9 cellular contexts compared by ENCODE assay signal in genomic region chr19:7605490-7606222, GRCh38. TPM values are rescaled to one million over a fixed set of nuclear protein-coding genes. Genes with fewer than 3 reads are reported as not detected.
DNase-seq lines count a peak whose midpoint lies in the region; ATAC-seq and TF ChIP-seq lines count a peak whose summit lies in the region.
"Had no signal": no experiment of that assay in that cellular context is flagged by ENCODE, and none has a peak within 500 bp of the region (broad histone marks: within the 10 kb centered on the region; RNA-seq: fewer than 3 reads in every experiment).

No MANE protein-coding gene starts in this region.

- DNase-seq in DMS53 (lab: John Stamatoyannopoulos, UW) = peak; percentile 65
- no peak for DNase-seq in DMS53 treated with DMSO at 0.1 percent for 48 hours (lab: John Stamatoyannopoulos, UW; ENCODE audit: unreplicated experiment)
- peak; percentile 82 for DNase-seq in NB4 (ENCODE audit: low read depth)
- DNase-seq in activated T-cell treated with anti-CD3 and anti-CD28 coated beads, Interleukin-2, amount 50 U/mL, for 4 hours = no peak
- no peak for DNase-seq in naive thymus-derived CD4-positive, alpha-beta T cell
- no peak for DNase-seq in AML-193 (lab: John Stamatoyannopoulos, UW)
- no peak for DNase-seq in kidney glomerular epithelial cell (lab: John Stamatoyannopoulos, UW)
- DNase-seq in adrenal gland = no peak

- H3K4me3 Mint-ChIP-seq in activated T-cell treated with anti-CD3 and anti-CD28 coated beads, Interleukin-2, amount 50 U/mL, for 4 hours = no peak overlapping the region
- no peak overlapping the region for H3K4me3 Mint-ChIP-seq in naive thymus-derived CD4-positive, alpha-beta T cell

- H3K4me3 ChIP-seq in NB4 (ENCODE audit: low read depth, low read length) (no peak overlapping the region), adrenal gland (no peak overlapping the region)
- H3K4me3 ChIP-seq in naive thymus-derived CD4-positive, alpha-beta T cell (ENCODE audit: low read length) = no peak overlapping the region

- H3K36me3 ChIP-seq in naive thymus-derived CD4-positive, alpha-beta T cell (ENCODE audit: control insufficient read depth in 2 of 3, insufficient read depth in 3 of 3, low read length in 3 of 3) = no peaks in the 10 kb centered on the region
- H3K36me3 ChIP-seq in adrenal gland (replicated peaks in 1 of 2) = no peaks in the 10 kb centered on the region

- no peak overlapping the region for H3K27ac ChIP-seq in naive thymus-derived CD4-positive, alpha-beta T cell (ENCODE audit: low read depth, low read length)
- H3K27ac ChIP-seq in adrenal gland = no peak overlapping the region

- H3K9me3 ChIP-seq in naive thymus-derived CD4-positive, alpha-beta T cell (ENCODE audit: control insufficient read depth in 2 of 3, low read length in 3 of 3) = no peaks in the 10 kb centered on the region
- H3K9me3 ChIP-seq in adrenal gland (replicated peaks in 1 of 3) = no peaks in the 10 kb centered on the region

- H3K27me3 Mint-ChIP-seq in activated T-cell treated with anti-CD3 and anti-CD28 coated beads, Interleukin-2, amount 50 U/mL, for 4 hours (ENCODE audit: low read depth) = peaks cover 15% of the 10 kb centered on the region
- peaks cover 2 to 22% (median 11%) of the 10 kb centered on the region in 5 donors for H3K27me3 Mint-ChIP-seq in naive thymus-derived CD4-positive, alpha-beta T cell

- no peaks in the 10 kb centered on the region for H3K4me1 ChIP-seq in naive thymus-derived CD4-positive, alpha-beta T cell (ENCODE audit: control insufficient read depth in 2 of 2, insufficient read depth in 2 of 2, low read length in 2 of 2)
- H3K4me1 ChIP-seq in adrenal gland (replicated peaks in 1 of 2) = peaks cover 0 to 7% of the 10 kb centered on the region in 2 donors

- TF ChIP-seq POLR2A in NB4 (IDR thresholded peaks at IDR 0.05; ENCODE audit: extremely low read depth, insufficient read length) (no peak), adrenal gland (IDR thresholded peaks at IDR 0.05) (no peak)

- intact Hi-C loops in naive thymus-derived CD4-positive, alpha-beta T cell (cut with micrococcal nuclease) = no loop called here
- intact Hi-C loops in adrenal gland (cut with DNase I) = no loop called here

- H3K27me3 ChIP-seq in naive thymus-derived CD4-positive, alpha-beta T cell (ENCODE audit: control insufficient read depth in 2 of 2, insufficient read depth in 2 of 2, low read length in 2 of 2) = no peaks in the 10 kb centered on the region
- no peaks in the 10 kb centered on the region for H3K27me3 ChIP-seq in adrenal gland

- no peaks in the 10 kb centered on the region for H3K36me3 Mint-ChIP-seq in activated T-cell treated with anti-CD3 and anti-CD28 coated beads, Interleukin-2, amount 50 U/mL, for 4 hours (ENCODE audit: insufficient read depth)
- no peaks in the 10 kb centered on the region for H3K36me3 Mint-ChIP-seq in naive thymus-derived CD4-positive, alpha-beta T cell

- H3K9me3 Mint-ChIP-seq in activated T-cell treated with anti-CD3 and anti-CD28 coated beads, Interleukin-2, amount 50 U/mL, for 4 hours = no peaks in the 10 kb centered on the region
- peaks cover 0 to 4% (median 0%) of the 10 kb centered on the region in 11 donors for H3K9me3 Mint-ChIP-seq in naive thymus-derived CD4-positive, alpha-beta T cell

- CTCF ChIA-PET in naive thymus-derived CD4-positive, alpha-beta T cell (lab: Charles Lee) = interaction anchor here (1.1 kb wide), 1 partner anchor 37 kb away, joined by 4 read pairs; no protein-coding TSS in a partner anchor

- no peak for TF ChIP-seq CTCF in NB4 (IDR thresholded peaks at IDR 0.05; ENCODE audit: low read depth, low read length)
- TF ChIP-seq CTCF in adrenal gland (IDR thresholded peaks at IDR 0.05) = no peak

- POLR2A ChIA-PET in naive thymus-derived CD4-positive, alpha-beta T cell (lab: Charles Lee) = no interaction called here

- H3K27ac Mint-ChIP-seq in naive thymus-derived CD4-positive, alpha-beta T cell = no peak overlapping the region

- ATAC-seq in activated T-cell treated with anti-CD3 and anti-CD28 coated beads, Interleukin-2, amount 50 U/mL, for 4 hours = peak; percentile 74
- peak; percentile 71 for ATAC-seq in naive thymus-derived CD4-positive, alpha-beta T cell

- H3K4me1 Mint-ChIP-seq in activated T-cell treated with anti-CD3 and anti-CD28 coated beads, Interleukin-2, amount 50 U/mL, for 4 hours (ENCODE audit: low read depth) = no peaks in the 10 kb centered on the region
- peaks cover 0 to 6% (median 0%) of the 10 kb centered on the region in 7 donors for H3K4me1 Mint-ChIP-seq in naive thymus-derived CD4-positive, alpha-beta T cell

- WGBS in adrenal gland, 4 donors = 70 to 78% (median 76%) methylated on average over 14 of the region's 14 CpGs

RNA-seq across cellular contexts. Expression of gene CAMSAP3, which starts 10.0 kb away (rescaled TPM):
- total RNA-seq in activated T-cell treated with anti-CD3 and anti-CD28 coated beads, Interleukin-2, amount 50 U/mL, for 4 hours = under 1 TPM; 0.34 to 0.38 (median 0.38) TPM
- total RNA-seq in naive thymus-derived CD4-positive, alpha-beta T cell = under 1 TPM in 4 of 5 experiments, not detected in 1; 0.16 to 0.76 (median 0.35) TPM
- under 1 TPM; 0.06 to 0.07 TPM for polyA plus RNA-seq in naive thymus-derived CD4-positive, alpha-beta T cell
- total RNA-seq in adrenal gland = 10 to 100 TPM in 1 of 8 donors, 1 to 10 TPM in 7; 3.4 to 10.0 (median 6.0) TPM
- 10 to 100 TPM in 1 of 3 donors, 1 to 10 TPM in 2; 1.7 to 18.9 (median 7.0) TPM for polyA plus RNA-seq in adrenal gland

RNA-seq across cellular contexts. Expression of gene XAB2, which starts 23.7 kb away (rescaled TPM):
- 10 to 100 TPM; 64.6 to 76.1 (median 67.2) TPM for total RNA-seq in activated T-cell treated with anti-CD3 and anti-CD28 coated beads, Interleukin-2, amount 50 U/mL, for 4 hours
- 10 to 100 TPM; 49.3 to 79.8 (median 76.4) TPM for total RNA-seq in naive thymus-derived CD4-positive, alpha-beta T cell
- 10 to 100 TPM in 1 of 2 donors, 1 to 10 TPM in 1; 6.4 to 11.9 TPM for polyA plus RNA-seq in naive thymus-derived CD4-positive, alpha-beta T cell
- total RNA-seq in adrenal gland = 10 to 100 TPM; 19.3 to 51.5 (median 44.3) TPM
- 100 to 1,000 TPM in 1 of 3 donors, 10 to 100 TPM in 1, 1 to 10 TPM in 1; 7.1 to 121 (median 81.2) TPM for polyA plus RNA-seq in adrenal gland

RNA-seq across cellular contexts. Expression of gene PET100, which starts 23.9 kb away (rescaled TPM):
- total RNA-seq in activated T-cell treated with anti-CD3 and anti-CD28 coated beads, Interleukin-2, amount 50 U/mL, for 4 hours = 100 to 1,000 TPM; 107 to 132 (median 128) TPM
- 100 to 1,000 TPM; 112 to 134 (median 117) TPM for total RNA-seq in naive thymus-derived CD4-positive, alpha-beta T cell
- polyA plus RNA-seq in naive thymus-derived CD4-positive, alpha-beta T cell = 100 to 1,000 TPM; 158 to 274 TPM
- total RNA-seq in adrenal gland = 100 to 1,000 TPM in 4 of 8 donors, 10 to 100 TPM in 3, 1 to 10 TPM in 1; 3.7 to 155 (median 65.4) TPM
- 100 to 1,000 TPM in 2 of 3 donors, 10 to 100 TPM in 1; 80.0 to 655 (median 537) TPM for polyA plus RNA-seq in adrenal gland

RNA-seq across cellular contexts. Expression of gene PCP2, which starts 27.9 kb away (rescaled TPM):
- total RNA-seq in activated T-cell treated with anti-CD3 and anti-CD28 coated beads, Interleukin-2, amount 50 U/mL, for 4 hours = under 1 TPM in 1 of 3 donors, not detected in 2; 0.37 TPM
- 10 to 100 TPM in 1 of 5 experiments, 1 to 10 TPM in 4; 2.2 to 13.4 (median 5.4) TPM for total RNA-seq in naive thymus-derived CD4-positive, alpha-beta T cell
- not detected for polyA plus RNA-seq in naive thymus-derived CD4-positive, alpha-beta T cell
- 1 to 10 TPM in 4 of 8 donors, under 1 TPM in 1, not detected in 3; 0.92 to 3.2 (median 1.7) TPM for total RNA-seq in adrenal gland
- polyA plus RNA-seq in adrenal gland = 1 to 10 TPM in 2 of 3 donors, not detected in 1; 5.1 to 7.4 TPM
- total RNA-seq: liver had no signal

RNA-seq across cellular contexts. Expression of gene STXBP2, which starts 31.3 kb away (rescaled TPM):
- 100 to 1,000 TPM; 113 to 119 (median 114) TPM for total RNA-seq in activated T-cell treated with anti-CD3 and anti-CD28 coated beads, Interleukin-2, amount 50 U/mL, for 4 hours
- 100 to 1,000 TPM; 158 to 411 (median 187) TPM for total RNA-seq in naive thymus-derived CD4-positive, alpha-beta T cell
- 10 to 100 TPM; 52.8 to 61.1 TPM for polyA plus RNA-seq in naive thymus-derived CD4-positive, alpha-beta T cell
- total RNA-seq in adrenal gland = 10 to 100 TPM; 21.3 to 90.8 (median 40.3) TPM
- 100 to 1,000 TPM in 1 of 3 donors, 10 to 100 TPM in 2; 15.5 to 121 (median 53.7) TPM for polyA plus RNA-seq in adrenal gland

Comparison
In these comparisons a context has a peak if more than half of its experiments do, and no peak if none do; other contexts are left out.
1. DNase-seq: peak in DMS53 (single experiment) and NB4 (single experiment); none in DMS53 treated with DMSO at 0.1 percent for 48 hours (single experiment), activated T-cell treated with anti-CD3 and anti-CD28 coated beads, Interleukin-2, amount 50 U/mL, for 4 hours (single experiment), naive thymus-derived CD4-positive, alpha-beta T cell (0 of 9), AML-193 (0 of 2), kidney glomerular epithelial cell (single experiment) and adrenal gland (0 of 7).